16 cellular contexts compared by ENCODE assay signal in the genomic region with DNA sequence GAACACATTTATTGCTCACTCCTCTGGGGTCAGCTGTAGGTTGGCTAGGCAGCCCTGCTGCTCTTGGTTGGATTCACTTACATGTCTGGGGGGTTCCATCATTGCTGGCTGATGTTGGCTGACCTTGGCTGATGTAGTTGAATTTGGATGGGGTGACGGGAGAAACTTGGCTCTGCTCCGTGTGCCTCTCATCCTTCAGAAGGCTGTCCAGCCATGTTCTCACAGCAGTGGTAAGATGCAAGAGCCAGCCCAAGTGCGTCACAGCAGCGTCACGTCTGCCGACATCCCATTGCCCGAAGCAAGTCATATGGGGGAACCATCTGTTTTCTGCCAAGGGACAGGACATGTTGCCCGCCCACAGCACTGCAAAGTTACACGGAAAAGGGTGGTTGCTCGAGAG.
DNase-seq lines count a peak whose midpoint lies in the region; ATAC-seq, FAIRE-seq and TF ChIP-seq lines count a peak whose summit lies in the region.
"Had no signal": no experiment of that assay in that cellular context is flagged by ENCODE, and none has a peak within 500 bp of the region (broad histone marks: within the 10 kb centered on the region; RNA-seq: fewer than 3 reads in every experiment).

No MANE protein-coding gene starts in this region.

- no peaks in the 10 kb centered on the region for H3K36me3 ChIP-seq in heart left ventricle
- H3K36me3 ChIP-seq in left ventricle myocardium inferior: no peaks in the 10 kb centered on the region
- H3K36me3 ChIP-seq in K562 (ENCODE audit: control insufficient read depth, insufficient read depth, low read length): no peaks in the 10 kb centered on the region
- H3K36me3 ChIP-seq in neural progenitor cell: no peaks in the 10 kb centered on the region
- H3K36me3 ChIP-seq: BLaER1 had no signal

- H3K27me3 ChIP-seq in heart left ventricle: peaks cover 0 to 79% (median 16%) of the 10 kb centered on the region in 9 donors
- H3K27me3 ChIP-seq in left ventricle myocardium inferior (ENCODE audit: low read depth): peaks cover 99% of the 10 kb centered on the region
- peaks cover 20 to 31% of the 10 kb centered on the region in 2 experiments; a peak in 4 of 5 replicates for H3K27me3 ChIP-seq in K562 (ENCODE audit: control insufficient read depth in 2 of 2, insufficient read depth in 2 of 2, low read length in 2 of 2)
- H3K27me3 ChIP-seq in right cardiac atrium (ENCODE audit: control insufficient read depth, insufficient read depth): no peaks in the 10 kb centered on the region
- peaks cover 8% of the 10 kb centered on the region for H3K27me3 ChIP-seq in neural progenitor cell
- H3K27me3 ChIP-seq: BLaER1, testis had no signal

- H3K9ac ChIP-seq in K562 (ENCODE audit: insufficient read depth in 1 of 2, low read depth in 2 of 2, low read length in 2 of 2) (no peak overlapping the region), neural progenitor cell (no peak overlapping the region)
- H3K9ac ChIP-seq: BLaER1 had no signal

- no peaks in the 10 kb centered on the region for H3K9me1 ChIP-seq in K562 (ENCODE audit: control insufficient read depth, insufficient read depth, low read length)

- WGBS in heart left ventricle, 4 donors: 49 to 60% (median 54%) methylated on average over 10 of the region's 10 CpGs
- WGBS in K562 (ENCODE audit: insufficient coverage, low coverage, missing lambda C conversion rate): 3% methylated on average over 10 of the region's 10 CpGs
- WGBS in right cardiac atrium: 30% methylated on average over 10 of the region's 10 CpGs

- in situ Hi-C loops in K562 (cut with MboI): loop anchor here (10.0 kb wide), 1 partner anchor 875 kb away; the partner anchor contains the start of genes MECR and PTPRU

- TF ChIP-seq POLR2A in heart left ventricle (IDR thresholded peaks at IDR 0.05): no peak
- no peak for TF ChIP-seq POLR2A in K562 (conservative IDR thresholded peaks at IDR 0.05)

- TF ChIP-seq CTCF in heart left ventricle (IDR thresholded peaks at IDR 0.05) (no peak), left ventricle myocardium inferior (IDR thresholded peaks at IDR 0.05; ENCODE audit: borderline replicate concordance) (no peak), K562 (IDR thresholded peaks at IDR 0.05 in 2 of 3, conservative IDR thresholded peaks at IDR 0.05 in 1 of 3; ENCODE audit: insufficient read depth in 2 of 3, low read depth in 1 of 3, low read length in 3 of 3) (no peak), neural progenitor cell (IDR thresholded peaks at IDR 0.05) (no peak)

- DNase-seq in heart left ventricle (peak in 2 of 5 donors; percentile 22 to 50), left ventricle myocardium inferior (no peak), K562 (ENCODE audit: extremely low read depth in 1 of 4, low spot score in 3 of 4) (no peak), right cardiac atrium (peak in 2 of 3 donors; percentile 74 to 86), neural progenitor cell (ENCODE audit: low spot score) (no peak)
- no peak for DNase-seq in stimulated activated CD4-positive, alpha-beta T cell treated with anti-CD3 and anti-CD28 coated beads, Interleukin-2, amount 100 ng/mL, for 48 hours
- DNase-seq: activated CD4-positive, alpha-beta T cell treated with anti-CD3 and anti-CD28 coated beads for 1 hour; activated CD8-positive, alpha-beta memory T cell treated with anti-CD3 and anti-CD28 coated beads, Interleukin-2, amount 50 U/mL, for 48 hours; DMS79; T-helper 2 cell; testis had no signal

- peaks cover 14% of the 10 kb centered on the region for H3K27me3 Mint-ChIP-seq in neural progenitor cell (ENCODE audit: insufficient read depth, low read depth)

- H3K4me3 ChIP-seq in heart left ventricle (no peak overlapping the region), left ventricle myocardium inferior (no peak overlapping the region), K562 (no peak overlapping the region), right cardiac atrium (ENCODE audit: low read length) (no peak overlapping the region), neural progenitor cell (no peak overlapping the region)
- H3K4me3 ChIP-seq: BLaER1, testis had no signal

- no peaks in the 10 kb centered on the region for H3K79me2 ChIP-seq in K562 (ENCODE audit: control insufficient read depth, insufficient read depth, low read length)
- H3K79me2 ChIP-seq in neural progenitor cell (ENCODE audit: low read depth): no peaks in the 10 kb centered on the region

- peaks cover 4% of the 10 kb centered on the region for H3K4me1 Mint-ChIP-seq in neural progenitor cell

- H3K4me1 ChIP-seq in heart left ventricle: no peaks in the 10 kb centered on the region
- no peaks in the 10 kb centered on the region for H3K4me1 ChIP-seq in left ventricle myocardium inferior
- H3K4me1 ChIP-seq in K562 (replicated peaks in 1 of 2; ENCODE audit: control insufficient read depth in 2 of 2, insufficient read depth in 2 of 2, low read length in 2 of 2): no peaks in the 10 kb centered on the region; a peak in 1 of 5 replicates
- H3K4me1 ChIP-seq in right cardiac atrium (ENCODE audit: control insufficient read depth, insufficient read depth, low read length): no peaks in the 10 kb centered on the region
- H3K4me1 ChIP-seq in neural progenitor cell: peaks cover 8% of the 10 kb centered on the region
- H3K4me1 ChIP-seq: testis had no signal

- peaks cover 5% of the 10 kb centered on the region; the same call in 1 of the 2 replicates for H4K20me1 ChIP-seq in K562 (replicated peaks; ENCODE audit: control insufficient read depth, insufficient read depth, low read length)
- no peaks in the 10 kb centered on the region for H4K20me1 ChIP-seq in neural progenitor cell (ENCODE audit: low read depth)
- H4K20me1 ChIP-seq: BLaER1 had no signal

- H3K36me3 Mint-ChIP-seq in neural progenitor cell: no peaks in the 10 kb centered on the region
- H3K36me3 Mint-ChIP-seq: activated naive CD4-positive, alpha-beta T cell treated with anti-CD3 and anti-CD28 coated beads, Interleukin-2, amount 50 U/mL, for 72 hours had no signal

- H3K9me3 ChIP-seq in heart left ventricle (no peaks in the 10 kb centered on the region), left ventricle myocardium inferior (replicated peaks) (no peaks in the 10 kb centered on the region), K562 (replicated peaks; ENCODE audit: control insufficient read depth, insufficient read depth, low read depth, low read length) (no peaks in the 10 kb centered on the region), right cardiac atrium (ENCODE audit: control insufficient read depth, low read length) (no peaks in the 10 kb centered on the region), neural progenitor cell (ENCODE audit: low read depth) (no peaks in the 10 kb centered on the region)
- H3K9me3 ChIP-seq: BLaER1, testis had no signal

- no TSS peak for BruUV-seq in K562 (replicated peaks; lab: Mats Ljungman, UMichigan)

- CTCF ChIA-PET in K562 (lab: Yijun Ruan, JAX; ENCODE audit: low intra/inter-chr PET ratio): no interaction called here

- H3K27ac ChIP-seq in heart left ventricle (no peak overlapping the region), left ventricle myocardium inferior (replicated peaks) (no peak overlapping the region), K562 (ENCODE audit: extremely low read depth, low read depth, low read length) (no peak overlapping the region), right cardiac atrium (ENCODE audit: low read length) (no peak overlapping the region), neural progenitor cell (no peak overlapping the region)
- H3K27ac ChIP-seq: BLaER1, testis had no signal

- no peak overlapping the region for H3K27ac Mint-ChIP-seq in neural progenitor cell
- H3K27ac Mint-ChIP-seq: activated naive CD4-positive, alpha-beta T cell treated with anti-CD3 and anti-CD28 coated beads, Interleukin-2, amount 50 U/mL, for 72 hours had no signal

- intact Hi-C loops in heart left ventricle (cut with DNase I): loop anchor here in 9 of 10 donors (1.0 to 10.0 kb wide), 12 partner anchors 37 to 875 kb away; partner anchors contain the start of genes PTPRU (in 4 of the 9) and MECR (in 1 of the 9)
- intact Hi-C loops in left ventricle myocardium inferior (cut with micrococcal nuclease): no loop called here
- intact Hi-C loops in K562 (cut with micrococcal nuclease): loop anchor here (5.0 to 10.0 kb wide), 3 partner anchors 122 to 875 kb away; partner anchors contain the start of genes MECR and PTPRU
- intact Hi-C loops in right cardiac atrium (cut with DNase I): loop anchor here (5.0 to 10.0 kb wide), 6 partner anchors 315 to 875 kb away; partner anchors contain the start of genes MECR (in 1 of the 4) and PTPRU (in 1 of the 4)

- TF ChIP-seq RAD21 in K562 (CRISPR knock-in tag; conservative IDR thresholded peaks at IDR 0.05 in 1 of 2, IDR thresholded peaks at IDR 0.05 in 1 of 2): no peak

- ATAC-seq in heart left ventricle: peak in 3 of 4 donors; percentile 35 to 52 (median 38)
- no peak for ATAC-seq in K562
- peak; percentile 60 to 89 for ATAC-seq in right cardiac atrium
- no peak for ATAC-seq in GM19328 (IDR thresholded peaks at IDR 0.05; ENCODE audit: unreplicated experiment)
- no peak for ATAC-seq in GM21526 (IDR thresholded peaks at IDR 0.05; ENCODE audit: low FRiP score, unreplicated experiment)
- ATAC-seq: activated naive CD4-positive, alpha-beta T cell treated with anti-CD3 and anti-CD28 coated beads, Interleukin-2, amount 50 U/mL, for 72 hours; Panc1 had no signal

- TF ChIP-seq EP300 in K562 (IDR thresholded peaks at IDR 0.05; ENCODE audit: low read length): no peak

- no peaks in the 10 kb centered on the region for H3F3A ChIP-seq in neural progenitor cell (ENCODE audit: low read depth)

- POLR2A ChIA-PET in K562 (lab: Yijun Ruan, JAX): no interaction called here

- no peak for FAIRE-seq in K562 (lab: Jason Lieb, UNC)

- H3K4me2 ChIP-seq in K562 (ENCODE audit: insufficient read depth, low read length) (no peak overlapping the region), neural progenitor cell (no peak overlapping the region)

- H2AFZ ChIP-seq in K562 (ENCODE audit: low read depth, low read length): no peak overlapping the region
- H2AFZ ChIP-seq in neural progenitor cell (replicated peaks): no peak overlapping the region

- no peaks in the 10 kb centered on the region for H3K9me3 Mint-ChIP-seq in neural progenitor cell
- H3K9me3 Mint-ChIP-seq: activated naive CD4-positive, alpha-beta T cell treated with anti-CD3 and anti-CD28 coated beads, Interleukin-2, amount 50 U/mL, for 72 hours had no signal

- H3K4me3 Mint-ChIP-seq in neural progenitor cell: no peak overlapping the region

TF ChIP-seq in K562, 482 proteins besides CTCF, POLR2A, EP300 and RAD21:
- TF ChIP-seq CREBBP (IDR thresholded peaks at IDR 0.05; ENCODE audit: low read depth, low read length) (no peak), CREM (IDR thresholded peaks at IDR 0.05; ENCODE audit: low read depth) (peak; percentile 35; the same call in 1 of the 2 replicates)

Comparison
In these comparisons a context has a peak if more than half of its experiments do, and no peak if none do; other contexts are left out.
1. DNase-seq: peak in right cardiac atrium (2 of 3); none in left ventricle myocardium inferior (single experiment), K562 (0 of 4), stimulated activated CD4-positive, alpha-beta T cell treated with anti-CD3 and anti-CD28 coated beads, Interleukin-2, amount 100 ng/mL, for 48 hours (0 of 2) and neural progenitor cell (single experiment).
2. ATAC-seq: peak in heart left ventricle (3 of 4) and right cardiac atrium (2 of 2); none in K562 (single experiment), GM19328 (single experiment) and GM21526 (single experiment).